ENCODE assay signal across 1 cellular context in the genomic region with DNA sequence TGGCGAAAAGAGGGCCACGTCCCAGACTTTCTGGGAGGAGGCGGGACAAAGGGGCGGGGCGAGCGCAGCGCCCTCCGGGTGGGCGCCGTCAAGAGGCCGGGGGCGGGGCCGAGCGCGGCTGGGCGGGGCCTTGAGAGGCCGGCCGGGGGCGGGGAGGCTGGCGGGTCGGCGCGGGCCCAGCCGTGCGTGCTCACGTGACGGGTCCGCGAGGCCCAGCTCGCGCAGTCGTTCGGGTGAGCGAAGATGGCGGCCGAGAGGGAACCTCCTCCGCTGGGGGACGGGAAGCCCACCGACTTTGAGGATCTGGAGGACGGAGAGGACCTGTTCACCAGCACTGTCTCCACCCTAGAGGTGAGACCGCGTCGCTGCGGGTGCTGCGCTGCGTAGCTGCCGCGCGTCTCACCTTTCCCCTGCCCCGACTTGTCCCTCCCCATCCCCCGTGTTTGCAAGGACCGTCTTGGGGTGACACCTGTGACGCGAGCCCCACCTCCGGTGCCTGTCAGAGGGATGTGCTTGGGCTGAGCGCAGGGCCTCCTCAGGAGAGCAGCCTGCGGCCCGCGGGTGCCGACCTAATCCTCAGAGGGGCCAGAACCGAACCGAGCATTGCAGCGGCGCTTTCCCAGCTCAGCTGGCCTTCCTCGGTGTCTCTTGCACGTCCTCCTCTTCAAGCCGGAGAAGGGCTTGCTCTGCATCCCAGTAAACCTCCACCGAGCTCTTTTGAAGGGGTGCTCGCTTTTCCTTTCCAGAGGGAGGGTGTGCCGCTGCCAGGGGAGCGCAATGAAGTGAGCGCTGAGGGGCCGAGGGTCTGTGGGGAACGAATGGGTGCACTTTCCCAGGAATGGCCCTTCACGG.
TF ChIP-seq lines count a peak whose summit lies in the region.

SNX2 (plus strand) TSS at position 220 of the 852 bp plus-strand sequence; CDS start at position 244, 24 bp downstream.

TF ChIP-seq in HepG2, 621 proteins besides CTCF, POLR2A, EP300 and RAD21 (continued from another document and continues in another):
- TF ChIP-seq TERF1 (CRISPR knock-in tag; IDR thresholded peaks at IDR 0.05) (no peak), ZBTB34 (CRISPR knock-in tag; IDR thresholded peaks at IDR 0.05) (0 out of 2 replicates have a peak, but pooled peaks have one; percentile 18), ZNF333 (CRISPR knock-in tag; IDR thresholded peaks at IDR 0.05; ENCODE audit: borderline replicate concordance) (no peak), NR3C1 (CRISPR knock-in tag; IDR thresholded peaks at IDR 0.05) (no peak), ZNF746 (CRISPR knock-in tag; IDR thresholded peaks at IDR 0.05) (peak; percentile 14; the same call in 1 of the 2 replicates), ZNF431 (CRISPR knock-in tag; IDR thresholded peaks at IDR 0.05; ENCODE audit: borderline replicate concordance, low read depth) (0 out of 2 replicates have a peak, but pooled peaks have one; percentile 64), ZGPAT (CRISPR knock-in tag; IDR thresholded peaks at IDR 0.05) (peak; percentile 38; the same call in 1 of the 2 replicates), CHD2 (IDR thresholded peaks at IDR 0.05; ENCODE audit: low read depth, low read length) (0 out of 2 replicates have a peak, but pooled peaks have one; percentile 15), DNMT1 (CRISPR knock-in tag; IDR thresholded peaks at IDR 0.05) (0 out of 2 replicates have a peak, but pooled peaks have one; percentile 51), ZNF761 (CRISPR knock-in tag; conservative IDR thresholded peaks at IDR 0.05) (no peak), ZBTB20 (CRISPR knock-in tag; IDR thresholded peaks at IDR 0.05; ENCODE audit: borderline replicate concordance, low read depth) (peak; percentile 44; the same call in 1 of the 2 replicates), EEA1 (CRISPR knock-in tag; IDR thresholded peaks at IDR 0.05; ENCODE audit: borderline replicate concordance) (no peak), ZNF580 (CRISPR knock-in tag; IDR thresholded peaks at IDR 0.05; ENCODE audit: borderline replicate concordance, low read depth) (peak; percentile 41; the same call in 1 of the 2 replicates), ZNF772 (CRISPR knock-in tag; IDR thresholded peaks at IDR 0.05) (peak; percentile 35; the same call in 1 of the 2 replicates), PAF1 (CRISPR knock-in tag; IDR thresholded peaks at IDR 0.05) (no peak), ZNF382 (CRISPR knock-in tag; IDR thresholded peaks at IDR 0.05; ENCODE audit: borderline replicate concordance) (no peak), ISL2 (CRISPR knock-in tag; IDR thresholded peaks at IDR 0.05) (peak; percentile 36; the same call in 1 of the 2 replicates), MAFF (IDR thresholded peaks at IDR 0.05; ENCODE audit: low read depth, low read length) (no peak), ZNF570 (CRISPR knock-in tag; IDR thresholded peaks at IDR 0.05; ENCODE audit: borderline replicate concordance) (no peak), SALL1 (CRISPR knock-in tag; IDR thresholded peaks at IDR 0.05) (peak; percentile 58; the same call in 1 of the 2 replicates), ZNF432 (CRISPR knock-in tag; IDR thresholded peaks at IDR 0.05; ENCODE audit: borderline replicate concordance) (no peak), KLF15 (CRISPR knock-in tag; IDR thresholded peaks at IDR 0.05; ENCODE audit: borderline replicate concordance) (0 out of 2 replicates have a peak, but pooled peaks have one; percentile 57), POGZ (CRISPR knock-in tag; IDR thresholded peaks at IDR 0.05) (peak; percentile 84; the same call in 1 of the 2 replicates)
- TF ChIP-seq, protein P1, sequence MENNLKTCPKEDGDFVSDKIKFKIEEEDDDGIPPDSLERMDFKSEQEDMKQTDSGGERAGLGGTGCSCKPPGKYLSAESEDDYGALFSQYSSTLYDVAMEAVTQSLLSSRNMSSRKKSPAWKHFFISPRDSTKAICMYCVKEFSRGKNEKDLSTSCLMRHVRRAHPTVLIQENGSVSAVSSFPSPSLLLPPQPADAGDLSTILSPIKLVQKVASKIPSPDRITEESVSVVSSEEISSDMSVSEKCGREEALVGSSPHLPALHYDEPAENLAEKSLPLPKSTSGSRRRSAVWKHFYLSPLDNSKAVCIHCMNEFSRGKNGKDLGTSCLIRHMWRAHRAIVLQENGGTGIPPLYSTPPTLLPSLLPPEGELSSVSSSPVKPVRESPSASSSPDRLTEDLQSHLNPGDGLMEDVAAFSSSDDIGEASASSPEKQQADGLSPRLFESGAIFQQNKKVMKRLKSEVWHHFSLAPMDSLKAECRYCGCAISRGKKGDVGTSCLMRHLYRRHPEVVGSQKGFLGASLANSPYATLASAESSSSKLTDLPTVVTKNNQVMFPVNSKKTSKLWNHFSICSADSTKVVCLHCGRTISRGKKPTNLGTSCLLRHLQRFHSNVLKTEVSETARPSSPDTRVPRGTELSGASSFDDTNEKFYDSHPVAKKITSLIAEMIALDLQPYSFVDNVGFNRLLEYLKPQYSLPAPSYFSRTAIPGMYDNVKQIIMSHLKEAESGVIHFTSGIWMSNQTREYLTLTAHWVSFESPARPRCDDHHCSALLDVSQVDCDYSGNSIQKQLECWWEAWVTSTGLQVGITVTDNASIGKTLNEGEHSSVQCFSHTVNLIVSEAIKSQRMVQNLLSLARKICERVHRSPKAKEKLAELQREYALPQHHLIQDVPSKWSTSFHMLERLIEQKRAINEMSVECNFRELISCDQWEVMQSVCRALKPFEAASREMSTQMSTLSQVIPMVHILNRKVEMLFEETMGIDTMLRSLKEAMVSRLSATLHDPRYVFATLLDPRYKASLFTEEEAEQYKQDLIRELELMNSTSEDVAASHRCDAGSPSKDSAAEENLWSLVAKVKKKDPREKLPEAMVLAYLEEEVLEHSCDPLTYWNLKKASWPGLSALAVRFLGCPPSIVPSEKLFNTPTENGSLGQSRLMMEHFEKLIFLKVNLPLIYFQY (CRISPR knock-in tag; IDR thresholded peaks at IDR 0.05; ENCODE audit: borderline replicate concordance): peak; percentile 91; the same call in 1 of the 2 replicates
- TF ChIP-seq, protein P2, sequence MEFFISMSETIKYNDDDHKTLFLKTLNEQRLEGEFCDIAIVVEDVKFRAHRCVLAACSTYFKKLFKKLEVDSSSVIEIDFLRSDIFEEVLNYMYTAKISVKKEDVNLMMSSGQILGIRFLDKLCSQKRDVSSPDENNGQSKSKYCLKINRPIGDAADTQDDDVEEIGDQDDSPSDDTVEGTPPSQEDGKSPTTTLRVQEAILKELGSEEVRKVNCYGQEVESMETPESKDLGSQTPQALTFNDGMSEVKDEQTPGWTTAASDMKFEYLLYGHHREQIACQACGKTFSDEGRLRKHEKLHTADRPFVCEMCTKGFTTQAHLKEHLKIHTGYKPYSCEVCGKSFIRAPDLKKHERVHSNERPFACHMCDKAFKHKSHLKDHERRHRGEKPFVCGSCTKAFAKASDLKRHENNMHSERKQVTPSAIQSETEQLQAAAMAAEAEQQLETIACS (CRISPR knock-in tag; IDR thresholded peaks at IDR 0.05): peak; percentile 53; the same call in 1 of the 2 replicates
- TF ChIP-seq, protein P3, sequence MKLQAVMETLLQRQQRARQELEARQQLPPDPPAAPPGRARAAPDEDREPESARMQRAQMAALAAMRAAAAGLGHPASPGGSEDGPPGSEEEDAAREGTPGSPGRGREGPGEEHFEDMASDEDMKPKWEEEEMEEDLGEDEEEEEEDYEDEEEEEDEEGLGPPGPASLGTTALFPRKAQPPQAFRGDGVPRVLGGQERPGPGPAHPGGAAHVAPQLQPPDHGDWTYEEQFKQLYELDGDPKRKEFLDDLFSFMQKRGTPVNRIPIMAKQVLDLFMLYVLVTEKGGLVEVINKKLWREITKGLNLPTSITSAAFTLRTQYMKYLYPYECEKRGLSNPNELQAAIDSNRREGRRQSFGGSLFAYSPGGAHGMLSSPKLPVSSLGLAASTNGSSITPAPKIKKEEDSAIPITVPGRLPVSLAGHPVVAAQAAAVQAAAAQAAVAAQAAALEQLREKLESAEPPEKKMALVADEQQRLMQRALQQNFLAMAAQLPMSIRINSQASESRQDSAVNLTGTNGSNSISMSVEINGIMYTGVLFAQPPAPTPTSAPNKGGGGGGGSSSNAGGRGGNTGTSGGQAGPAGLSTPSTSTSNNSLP (IDR thresholded peaks at IDR 0.05; ENCODE audit: low read depth, low read length): no peak
- TF ChIP-seq, protein P4, sequence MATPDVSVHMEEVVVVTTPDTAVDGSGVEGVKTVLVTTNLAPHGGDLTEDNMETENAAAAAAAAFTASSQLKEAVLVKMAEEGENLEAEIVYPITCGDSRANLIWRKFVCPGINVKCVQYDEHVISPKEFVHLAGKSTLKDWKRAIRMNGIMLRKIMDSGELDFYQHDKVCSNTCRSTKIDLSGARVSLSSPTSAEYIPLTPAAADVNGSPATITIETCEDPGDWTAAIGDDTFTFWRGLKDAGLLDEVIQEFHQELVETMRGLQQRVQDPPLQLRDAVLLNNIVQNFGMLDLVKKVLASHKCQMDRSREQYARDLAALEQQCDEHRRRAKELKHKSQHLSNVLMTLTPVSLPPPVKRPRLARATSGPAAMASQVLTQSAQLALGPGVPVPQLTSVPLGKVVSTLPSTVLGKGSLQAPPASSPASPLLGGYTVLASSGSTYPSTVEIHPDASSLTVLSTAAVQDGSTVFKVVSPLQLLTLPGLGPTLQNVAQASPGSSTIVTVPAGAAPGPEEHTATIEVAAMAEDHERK (CRISPR knock-in tag; IDR thresholded peaks at IDR 0.05; ENCODE audit: low read depth): no peak; the same call in 1 of the 2 replicates
